15 cellular contexts compared by ENCODE assay signal in genomic region chr4:8160233-8160560, GRCh38. TPM values are rescaled to one million over a fixed set of nuclear protein-coding genes. Genes with fewer than 3 reads are reported as not detected.
DNase-seq lines count a peak whose midpoint lies in the region; ATAC-seq and TF ChIP-seq lines count a peak whose summit lies in the region.
"Had no signal": no experiment of that assay in that cellular context is flagged by ENCODE, and none has a peak within 500 bp of the region (broad histone marks: within the 10 kb centered on the region; RNA-seq: fewer than 3 reads in every experiment).

No MANE protein-coding gene starts in this region.

- no peak overlapping the region for H3K4me3 ChIP-seq in heart right ventricle
- H3K4me3 ChIP-seq in SJCRH30, result no peak overlapping the region

- H3K9me3 ChIP-seq in heart right ventricle (no peaks in the 10 kb centered on the region), SJCRH30 (replicated peaks) (no peaks in the 10 kb centered on the region)
- H3K9me3 ChIP-seq: transverse colon had no signal

- TF ChIP-seq CTCF in heart right ventricle (IDR thresholded peaks at IDR 0.05), result no peak
- TF ChIP-seq CTCF in activated B cell treated with CpG ODN at 0.5 μM for 24 hours (IDR thresholded peaks at IDR 0.05), result no peak

- H3K27me3 Mint-ChIP-seq in activated B cell treated with CpG ODN at 0.5 μM for 24 hours (peaks cover 6% of the 10 kb centered on the region), immature natural killer cell (ENCODE audit: low read depth in 3 of 3) (peaks cover 2 to 12% (median 6%) of the 10 kb centered on the region in 3 donors)
- peaks cover 5 to 12% of the 10 kb centered on the region in 2 donors for H3K27me3 Mint-ChIP-seq in stimulated activated naive B cell treated with anti-CD40 and anti-IgM and Interleukin-4, amounts not matched to agents 10 μg/mL and 1 μg/mL and 100 μg/mL, for 72 hours

- DNase-seq in left ventricle myocardium superior (peak; percentile 13), heart right ventricle (no peak), activated B cell treated with CpG ODN at 0.5 μM for 24 hours (no peak), immature natural killer cell (no peak), NCI-H2081 treated with DMSO at 0.1 percent for 48 hours (lab: John Stamatoyannopoulos, UW) (no peak), DMS153 (lab: John Stamatoyannopoulos, UW) (no peak), SJCRH30 (no peak)
- DNase-seq in stimulated activated naive B cell treated with anti-CD40 and anti-IgM and Interleukin-4, amounts not matched to agents 10 μg/mL and 1 μg/mL and 100 μg/mL, for 72 hours, result no peak
- DNase-seq: activated CD4-positive, alpha-beta T cell treated with anti-CD3 and anti-CD28 coated beads for 1 hour; activated effector memory CD4-positive, alpha-beta T cell treated with anti-CD3 and anti-CD28 coated beads, Interleukin-2, amount 50 U/mL, for 16 hours; foreskin keratinocyte; Karpas-422; NCI-H187 treated with DMSO at 0.1 percent for 48 hours; transverse colon had no signal

- peak overlapping the region; percentile 93 for H3K4me3 Mint-ChIP-seq in activated B cell treated with CpG ODN at 0.5 μM for 24 hours
- peak overlapping the region; percentile 61 to 73 (median 67) for H3K4me3 Mint-ChIP-seq in immature natural killer cell
- peak overlapping the region; percentile 97 to 99 for H3K4me3 Mint-ChIP-seq in stimulated activated naive B cell treated with anti-CD40 and anti-IgM and Interleukin-4, amounts not matched to agents 10 μg/mL and 1 μg/mL and 100 μg/mL, for 72 hours

- CTCF ChIA-PET in activated B cell treated with CpG ODN at 0.5 μM for 24 hours (lab: Charles Lee), result no interaction called here

- intact Hi-C loops in left ventricle myocardium superior (cut with micrococcal nuclease), result no loop called here
- intact Hi-C loops in heart right ventricle (cut with DNase I), result no loop called here
- intact Hi-C loops in activated B cell treated with CpG ODN at 0.5 μM for 24 hours (cut with micrococcal nuclease), result no loop called here

- WGBS in heart right ventricle, 2 donors, result 93% methylated on average over 4 of the region's 4 CpGs

- POLR2A ChIA-PET in activated B cell treated with CpG ODN at 0.5 μM for 24 hours (lab: Charles Lee), result interaction anchor here (2.3 kb wide), 1 partner anchor 32 kb away, joined by 10 read pairs; no protein-coding TSS in a partner anchor

- H3K27ac Mint-ChIP-seq in activated B cell treated with CpG ODN at 0.5 μM for 24 hours (no peak overlapping the region), immature natural killer cell (no peak overlapping the region)
- H3K27ac Mint-ChIP-seq in stimulated activated naive B cell treated with anti-CD40 and anti-IgM and Interleukin-4, amounts not matched to agents 10 μg/mL and 1 μg/mL and 100 μg/mL, for 72 hours, result no peak overlapping the region
- H3K27ac Mint-ChIP-seq: T-helper 1 cell treated with Interleukin-12 subunit alpha and Interleukin-12 subunit beta and Interleukin-4 antibody, amounts not matched to agents 30 μg/mL and 1 μg/mL, for 36 hours had no signal

- H3K9me3 Mint-ChIP-seq in activated B cell treated with CpG ODN at 0.5 μM for 24 hours (no peaks in the 10 kb centered on the region), immature natural killer cell (peaks cover 0 to 2% (median 0%) of the 10 kb centered on the region in 6 donors)
- no peaks in the 10 kb centered on the region for H3K9me3 Mint-ChIP-seq in stimulated activated naive B cell treated with anti-CD40 and anti-IgM and Interleukin-4, amounts not matched to agents 10 μg/mL and 1 μg/mL and 100 μg/mL, for 72 hours
- H3K9me3 Mint-ChIP-seq: T-helper 1 cell treated with Interleukin-12 subunit alpha and Interleukin-12 subunit beta and Interleukin-4 antibody, amounts not matched to agents 30 μg/mL and 1 μg/mL, for 36 hours had no signal

- H3K4me1 Mint-ChIP-seq in activated B cell treated with CpG ODN at 0.5 μM for 24 hours (peaks cover 64% of the 10 kb centered on the region), immature natural killer cell (peaks cover 11 to 20% of the 10 kb centered on the region in 2 donors)
- H3K4me1 Mint-ChIP-seq in stimulated activated naive B cell treated with anti-CD40 and anti-IgM and Interleukin-4, amounts not matched to agents 10 μg/mL and 1 μg/mL and 100 μg/mL, for 72 hours, result peaks cover 52 to 80% of the 10 kb centered on the region in 2 donors

- H3K4me1 ChIP-seq in heart right ventricle (peaks cover 9 to 35% (median 23%) of the 10 kb centered on the region in 9 donors), SJCRH30 (peaks cover 6% of the 10 kb centered on the region)

- no peak for ATAC-seq in left ventricle myocardium superior
- no peak for ATAC-seq in heart right ventricle
- ATAC-seq in activated B cell treated with CpG ODN at 0.5 μM for 24 hours (ENCODE audit: low read depth), result no peak
- ATAC-seq in stimulated activated naive B cell treated with anti-CD40 and anti-IgM and Interleukin-4, amounts not matched to agents 10 μg/mL and 1 μg/mL and 100 μg/mL, for 72 hours (replicated peaks), result no peak
- ATAC-seq: foreskin keratinocyte had no signal

- H3K27me3 ChIP-seq in heart right ventricle, result peaks cover 0 to 22% (median 6%) of the 10 kb centered on the region in 7 donors
- H3K27me3 ChIP-seq in SJCRH30, result peaks cover 15% of the 10 kb centered on the region

- H3K27ac ChIP-seq in heart right ventricle, result no peak overlapping the region
- no peak overlapping the region for H3K27ac ChIP-seq in SJCRH30
- H3K27ac ChIP-seq: foreskin keratinocyte had no signal

- H3K36me3 Mint-ChIP-seq in activated B cell treated with CpG ODN at 0.5 μM for 24 hours (ENCODE audit: low read depth) (peaks cover 3% of the 10 kb centered on the region), immature natural killer cell (no peaks in the 10 kb centered on the region)
- peaks cover 7 to 18% of the 10 kb centered on the region in 2 donors for H3K36me3 Mint-ChIP-seq in stimulated activated naive B cell treated with anti-CD40 and anti-IgM and Interleukin-4, amounts not matched to agents 10 μg/mL and 1 μg/mL and 100 μg/mL, for 72 hours

- no peaks in the 10 kb centered on the region for H3K36me3 ChIP-seq in heart right ventricle
- no peaks in the 10 kb centered on the region for H3K36me3 ChIP-seq in SJCRH30
- H3K36me3 ChIP-seq: transverse colon had no signal

RNA-seq across cellular contexts. Expression of gene ABLIM2, which starts 1.6 kb away (rescaled TPM):
- total RNA-seq in left ventricle myocardium superior (28.3 TPM), heart right ventricle (10 to 100 TPM; 11.6 to 27.8 (median 17.7) TPM), activated B cell treated with CpG ODN at 0.5 μM for 24 hours (5.2 and 7.0 TPM in 2 replicates)
- polyA plus RNA-seq in heart right ventricle (1 to 10 TPM; 7.2 to 9.1 TPM), immature natural killer cell (1 to 10 TPM in 1 of 3 donors, under 1 TPM in 2; 0.27 to 4.1 (median 0.43) TPM)
- total RNA-seq in SJCRH30 (2014; rRNA removed; shearing (Covaris generic)), result 0.12 and 0.20 TPM in 2 replicates

RNA-seq across cellular contexts. Expression of gene SH3TC1, which starts 38.9 kb away (rescaled TPM):
- total RNA-seq in left ventricle myocardium superior (8.7 TPM), heart right ventricle (10 to 100 TPM in 7 of 10 donors, 1 to 10 TPM in 3; 7.4 to 22.8 (median 12.7) TPM), activated B cell treated with CpG ODN at 0.5 μM for 24 hours (104 and 135 TPM in 2 replicates)
- polyA plus RNA-seq in heart right ventricle (1 to 10 TPM; 7.9 to 8.0 TPM), immature natural killer cell (10 to 100 TPM in 1 of 3 donors, 1 to 10 TPM in 2; 3.4 to 18.1 (median 4.2) TPM)
- 21.5 and 28.9 TPM in 2 replicates for total RNA-seq in SJCRH30 (2014; rRNA removed; shearing (Covaris generic))
